In genomic region chr22:27749597-27750225, GRCh38 we compare ENCODE assay signal across 11 cellular contexts. TPM values are rescaled to one million over a fixed set of nuclear protein-coding genes. Genes with fewer than 3 reads are reported as not detected.
DNase-seq lines count a peak whose midpoint lies in the region; ATAC-seq and TF ChIP-seq lines count a peak whose summit lies in the region.
"Had no signal": no experiment of that assay in that cellular context is flagged by ENCODE, and none has a peak within 500 bp of the region (broad histone marks: within the 10 kb centered on the region; RNA-seq: fewer than 3 reads in every experiment).

No MANE protein-coding gene starts in this region.

- no peak overlapping the region for H3K4me3 ChIP-seq in right cardiac atrium (ENCODE audit: low read length)
- H3K4me3 ChIP-seq: HAP-1 had no signal

- H3K4me3 Mint-ChIP-seq in brain = peak overlapping the region; percentile 28 to 65 (median 59)
- H3K4me3 Mint-ChIP-seq in activated CD8-positive, alpha-beta T cell treated with anti-CD3 and anti-CD28 coated beads for 36 hours = no peak overlapping the region

- H3K27me3 Mint-ChIP-seq in brain = no peaks in the 10 kb centered on the region
- H3K27me3 Mint-ChIP-seq in activated CD8-positive, alpha-beta T cell treated with anti-CD3 and anti-CD28 coated beads for 36 hours = peaks cover 3% of the 10 kb centered on the region

- H3K9me3 Mint-ChIP-seq in brain = no peaks in the 10 kb centered on the region
- H3K9me3 Mint-ChIP-seq in activated CD8-positive, alpha-beta T cell treated with anti-CD3 and anti-CD28 coated beads for 36 hours = no peaks in the 10 kb centered on the region
- H3K9me3 Mint-ChIP-seq: stimulated activated naive CD8-positive, alpha-beta T cell treated with anti-CD3 and anti-CD28 coated beads, Interleukin-15, amount 100 ng/mL, for 72 hours had no signal

- intact Hi-C loops in right cardiac atrium (cut with DNase I) = no loop called here
- intact Hi-C loops in activated CD8-positive, alpha-beta T cell treated with anti-CD3 and anti-CD28 coated beads for 36 hours (cut with micrococcal nuclease) = no loop called here

- DNase-seq in ELF-1 (ENCODE audit: low read depth, low spot score) (peak; percentile 72), right cardiac atrium (no peak), retina (peak; percentile 77), COR-L47 (lab: John Stamatoyannopoulos, UW) (no peak)
- DNase-seq in activated CD8-positive, alpha-beta T cell treated with anti-CD3 and anti-CD28 coated beads for 36 hours = no peak
- DNase-seq: NCI-H1436; stimulated activated naive CD8-positive, alpha-beta T cell treated with anti-CD3 and anti-CD28 coated beads, Interleukin-15, amount 100 ng/mL, for 72 hours had no signal

- peak in 1 of 2 donors; percentile 23 for ATAC-seq in right cardiac atrium
- no peak for ATAC-seq in GM18519 (IDR thresholded peaks at IDR 0.05; ENCODE audit: low FRiP score, unreplicated experiment)
- ATAC-seq in HG03159 (IDR thresholded peaks at IDR 0.05; ENCODE audit: unreplicated experiment) = no peak
- no peak for ATAC-seq in activated CD8-positive, alpha-beta T cell treated with anti-CD3 and anti-CD28 coated beads for 36 hours
- ATAC-seq: stimulated activated naive CD8-positive, alpha-beta T cell treated with anti-CD3 and anti-CD28 coated beads, Interleukin-15, amount 100 ng/mL, for 72 hours had no signal

- H3K27ac ChIP-seq in right cardiac atrium (ENCODE audit: low read length) = peak overlapping the region; percentile 1

- POLR2A ChIA-PET in activated CD8-positive, alpha-beta T cell treated with anti-CD3 and anti-CD28 coated beads for 36 hours (lab: Charles Lee) = no interaction called here

- CTCF ChIA-PET in activated CD8-positive, alpha-beta T cell treated with anti-CD3 and anti-CD28 coated beads for 36 hours (lab: Charles Lee) = no interaction called here

- peak overlapping the region; percentile 84 to 96 (median 90) for H3K27ac Mint-ChIP-seq in brain
- H3K27ac Mint-ChIP-seq in activated CD8-positive, alpha-beta T cell treated with anti-CD3 and anti-CD28 coated beads for 36 hours = no peak overlapping the region

- H3K4me1 Mint-ChIP-seq in brain = peaks cover 60% of the 10 kb centered on the region
- peaks cover 6% of the 10 kb centered on the region for H3K4me1 Mint-ChIP-seq in activated CD8-positive, alpha-beta T cell treated with anti-CD3 and anti-CD28 coated beads for 36 hours (ENCODE audit: low read depth)

- no peak for TF ChIP-seq CTCF in brain (conservative IDR thresholded peaks at IDR 0.05)
- TF ChIP-seq CTCF in activated CD8-positive, alpha-beta T cell treated with anti-CD3 and anti-CD28 coated beads for 36 hours (IDR thresholded peaks at IDR 0.05) = no peak

- no peaks in the 10 kb centered on the region for H3K9me3 ChIP-seq in right cardiac atrium (ENCODE audit: control insufficient read depth, low read length)
- H3K9me3 ChIP-seq: HAP-1 had no signal

- H3K27me3 ChIP-seq in right cardiac atrium (ENCODE audit: control insufficient read depth, insufficient read depth) = no peaks in the 10 kb centered on the region

- 48% methylated on average over 11 of the region's 11 CpGs for WGBS in right cardiac atrium

- H3K36me3 Mint-ChIP-seq in brain = peaks cover 17% of the 10 kb centered on the region
- H3K36me3 Mint-ChIP-seq in activated CD8-positive, alpha-beta T cell treated with anti-CD3 and anti-CD28 coated beads for 36 hours (ENCODE audit: low read depth) = no peaks in the 10 kb centered on the region

- peaks cover 12% of the 10 kb centered on the region for H3K4me1 ChIP-seq in right cardiac atrium (ENCODE audit: control insufficient read depth, insufficient read depth, low read length)

RNA-seq across cellular contexts. Expression of gene MN1, which starts 51.8 kb away (rescaled TPM):
- polyA plus RNA-seq in brain (ENCODE audit: insufficient read depth, low read depth, low replicate concordance) = 1.7 TPM
- 10 to 100 TPM in 3 of 4 donors, 1 to 10 TPM in 1; 9.6 to 12.2 (median 10.1) TPM for total RNA-seq in right cardiac atrium
- 3.8 TPM for polyA plus RNA-seq in right cardiac atrium
- total RNA-seq in activated CD8-positive, alpha-beta T cell treated with anti-CD3 and anti-CD28 coated beads for 36 hours = under 1 TPM; 0.11 to 0.16 TPM

Comparison
In these comparisons a context has a peak if more than half of its experiments do, and no peak if none do; other contexts are left out.
1. DNase-seq: peak in ELF-1 (single experiment) and retina (single experiment); none in right cardiac atrium (0 of 3), COR-L47 (single experiment) and activated CD8-positive, alpha-beta T cell treated with anti-CD3 and anti-CD28 coated beads for 36 hours (single experiment).
2. RNA of gene MN1, which starts 51.8 kb away (total RNA-seq): 9.6 to 12.2 TPM in right cardiac atrium; 0.11 to 0.16 TPM in activated CD8-positive, alpha-beta T cell treated with anti-CD3 and anti-CD28 coated beads for 36 hours; every median in the first group is over 4 times any median in the second.